1 cellular context compared by ENCODE assay signal in genomic region chr1:3451994-3452865, GRCh38.
TF ChIP-seq lines count a peak whose summit lies in the region.

No MANE protein-coding gene starts in this region.

TF ChIP-seq in K562, 482 proteins besides CTCF, POLR2A, EP300 and RAD21:
- TF ChIP-seq MIER1 (IDR thresholded peaks at IDR 0.05; ENCODE audit: low read depth), result no peak
- TF ChIP-seq ZNF263 (CRISPR knock-in tag; IDR thresholded peaks at IDR 0.05; ENCODE audit: borderline replicate concordance), result peak; percentile 32; the same call in 1 of the 2 replicates
